ENCODE assay signal across 11 cellular contexts in the genomic region with DNA sequence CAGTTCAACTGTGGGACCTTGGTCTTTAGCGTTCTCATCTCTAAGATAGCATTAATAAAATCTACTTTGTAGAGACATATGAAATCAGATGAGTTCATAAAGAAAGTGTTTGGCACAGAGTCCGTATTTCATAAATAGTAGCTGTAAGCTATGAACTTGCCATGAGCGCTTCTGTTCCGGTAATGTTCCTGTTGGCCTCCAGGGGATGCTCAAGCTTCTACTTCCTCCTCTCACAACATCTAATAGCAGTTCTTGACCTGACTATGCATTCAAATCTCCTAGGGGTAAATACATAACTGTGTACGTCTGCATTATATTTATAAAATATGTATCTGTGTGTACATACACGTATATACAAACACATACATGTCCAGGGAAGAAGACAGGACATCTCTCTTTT.
DNase-seq lines count a peak whose midpoint lies in the region; ATAC-seq and TF ChIP-seq lines count a peak whose summit lies in the region.
"Had no signal": no experiment of that assay in that cellular context is flagged by ENCODE, and none has a peak within 500 bp of the region (broad histone marks: within the 10 kb centered on the region; RNA-seq: fewer than 3 reads in every experiment).

No MANE protein-coding gene starts in this region.

- no peak overlapping the region for H3K9ac ChIP-seq in OCI-LY1 (ENCODE audit: low read length)

- H3F3A ChIP-seq in OCI-LY1 (ENCODE audit: insufficient read depth, low read length), result no peaks in the 10 kb centered on the region

- H3K27ac Mint-ChIP-seq in activated naive CD4-positive, alpha-beta T cell treated with anti-CD3 and anti-CD28 coated beads, Interleukin-2, amount 10 ng/mL, durations not matched to agents 7 days and 5 days, result no peak overlapping the region

- H3K9me2 ChIP-seq in OCI-LY1 (ENCODE audit: low read depth, low read length), result no peaks in the 10 kb centered on the region

- H3K79me2 ChIP-seq in OCI-LY1 (ENCODE audit: insufficient read depth, low read length), result no peaks in the 10 kb centered on the region

- no peaks in the 10 kb centered on the region for H4K20me1 ChIP-seq in OCI-LY1 (ENCODE audit: insufficient read depth, low read length)

- H3K27ac ChIP-seq in OCI-LY1 (ENCODE audit: low read depth, low read length, poor library complexity, severe bottlenecking), result no peak overlapping the region
- H3K27ac ChIP-seq: gastroesophageal sphincter, SJSA1 had no signal

- H3K36me3 Mint-ChIP-seq in activated naive CD4-positive, alpha-beta T cell treated with anti-CD3 and anti-CD28 coated beads, Interleukin-2, amount 10 ng/mL, durations not matched to agents 7 days and 5 days, result no peaks in the 10 kb centered on the region

- no peak overlapping the region for H3K4me3 Mint-ChIP-seq in activated naive CD4-positive, alpha-beta T cell treated with anti-CD3 and anti-CD28 coated beads, Interleukin-2, amount 10 ng/mL, durations not matched to agents 7 days and 5 days

- ATAC-seq in omental fat pad (ENCODE audit: low FRiP score), result no peak
- ATAC-seq: gastroesophageal sphincter had no signal

- H3K4me1 ChIP-seq in OCI-LY1 (ENCODE audit: insufficient read depth, low read length, severe bottlenecking), result no peaks in the 10 kb centered on the region
- H3K4me1 ChIP-seq: gastroesophageal sphincter, SJSA1 had no signal

- H3K27me3 Mint-ChIP-seq in activated naive CD4-positive, alpha-beta T cell treated with anti-CD3 and anti-CD28 coated beads, Interleukin-2, amount 10 ng/mL, durations not matched to agents 7 days and 5 days, result no peaks in the 10 kb centered on the region

- H3K9me3 Mint-ChIP-seq in activated naive CD4-positive, alpha-beta T cell treated with anti-CD3 and anti-CD28 coated beads, Interleukin-2, amount 10 ng/mL, durations not matched to agents 7 days and 5 days, result no peaks in the 10 kb centered on the region

- H3K9me3 ChIP-seq in OCI-LY1 (ENCODE audit: low read length), result no peaks in the 10 kb centered on the region
- H3K9me3 ChIP-seq: gastroesophageal sphincter, SJSA1 had no signal

- no peaks in the 10 kb centered on the region for H3K4me1 Mint-ChIP-seq in activated naive CD4-positive, alpha-beta T cell treated with anti-CD3 and anti-CD28 coated beads, Interleukin-2, amount 10 ng/mL, durations not matched to agents 7 days and 5 days

- peak; percentile 16 for TF ChIP-seq CTCF in GM13976 (IDR thresholded peaks at IDR 0.05; ENCODE audit: borderline replicate concordance, control extremely low read depth, extremely low read depth, insufficient read depth, missing control alignments)
- peak; percentile 62 for TF ChIP-seq CTCF in OCI-LY1 (IDR thresholded peaks at IDR 0.05; ENCODE audit: low read length)
- peak; percentile 64 for TF ChIP-seq CTCF in fibroblast of villous mesenchyme (IDR thresholded peaks at IDR 0.05; ENCODE audit: insufficient read depth, low read depth, low read length)
- TF ChIP-seq CTCF in omental fat pad (IDR thresholded peaks at IDR 0.05), result no peak

- in situ Hi-C loops in ACHN (cut with HindIII; ENCODE audit: low pct_ligation_motif_present, low pct_unique_long_range_greater_than_20kb, low sequenced_read_pairs) (no loop called here), GM13976 (cut with MboI; ENCODE audit: low sequenced_read_pairs, unreplicated experiment) (no loop called here)

- H3K36me3 ChIP-seq in OCI-LY1 (ENCODE audit: insufficient read depth, low read length), result no peaks in the 10 kb centered on the region
- H3K36me3 ChIP-seq: gastroesophageal sphincter, SJSA1 had no signal

- H3K27me3 ChIP-seq in OCI-LY1 (ENCODE audit: insufficient read depth, low read length), result no peaks in the 10 kb centered on the region
- H3K27me3 ChIP-seq: gastroesophageal sphincter, SJSA1 had no signal

- H3K4me3 ChIP-seq in OCI-LY1 (ENCODE audit: low read depth, low read length, poor library complexity, severe bottlenecking) (no peak overlapping the region), fibroblast of villous mesenchyme (ENCODE audit: low read depth, low read length) (no peak overlapping the region)
- H3K4me3 ChIP-seq: gastroesophageal sphincter, SJSA1 had no signal

- CTCF ChIA-PET in activated naive CD4-positive, alpha-beta T cell treated with anti-CD3 and anti-CD28 coated beads, Interleukin-2, amount 10 ng/mL, durations not matched to agents 7 days and 5 days (lab: Charles Lee), result interaction anchor here (0.5 to 1.2 kb wide), 7 partner anchors 10 to 170 kb away, joined by 3 read pairs; no protein-coding TSS in a partner anchor

- DNase-seq in ACHN, result peak; percentile 33
- no peak for DNase-seq in GM13976 (ENCODE audit: low spot score)
- peak; percentile 24 for DNase-seq in fibroblast of villous mesenchyme (ENCODE audit: low read depth)
- DNase-seq in omental fat pad (ENCODE audit: low spot score), result no peak
- no peak for DNase-seq in activated naive CD4-positive, alpha-beta T cell treated with anti-CD3 and anti-CD28 coated beads, Interleukin-2, amount 10 ng/mL, durations not matched to agents 7 days and 5 days
- DNase-seq in SKM-1 (lab: John Stamatoyannopoulos, UW; ENCODE audit: unreplicated experiment), result no peak
- DNase-seq in central memory CD4-positive, alpha-beta T cell, result no peak
- DNase-seq: activated effector memory CD4-positive, alpha-beta T cell treated with anti-CD3 and anti-CD28 coated beads, Interleukin-2, amount 50 U/mL, for 16 hours had no signal

- no peak overlapping the region for H2AFZ ChIP-seq in OCI-LY1 (ENCODE audit: low read length)

- no peak overlapping the region for H3K4me2 ChIP-seq in OCI-LY1 (ENCODE audit: low read length)

Comparison
In these comparisons a context has a peak if more than half of its experiments do, and no peak if none do; other contexts are left out.
1. DNase-seq: peak in ACHN (single experiment) and fibroblast of villous mesenchyme (single experiment); none in GM13976 (single experiment), omental fat pad (single experiment), activated naive CD4-positive, alpha-beta T cell treated with anti-CD3 and anti-CD28 coated beads, Interleukin-2, amount 10 ng/mL, durations not matched to agents 7 days and 5 days (single experiment), SKM-1 (single experiment) and central memory CD4-positive, alpha-beta T cell (single experiment).
2. CTCF ChIP-seq: peak in GM13976 (single experiment), OCI-LY1 (single experiment) and fibroblast of villous mesenchyme (single experiment); none in omental fat pad (0 of 3).